ENCODE assay signal across 18 cellular contexts in genomic region chr4:2927696-2928075, GRCh38. TPM values are rescaled to one million over a fixed set of nuclear protein-coding genes. Genes with fewer than 3 reads are reported as not detected.
DNase-seq lines count a peak whose midpoint lies in the region; TF ChIP-seq lines count a peak whose summit lies in the region.
"Had no signal": no experiment of that assay in that cellular context is flagged by ENCODE, and none has a peak within 500 bp of the region (broad histone marks: within the 10 kb centered on the region; RNA-seq: fewer than 3 reads in every experiment).

No MANE protein-coding gene starts in this region.

- H3K27ac ChIP-seq in coronary artery = no peak overlapping the region
- H3K27ac ChIP-seq in neutrophil = peak overlapping the region; percentile 54
- H3K27ac ChIP-seq: BLaER1, cardiac muscle cell, esophagus squamous epithelium, left ventricle myocardium inferior, parathyroid adenoma had no signal

- TF ChIP-seq CTCF in HFFc6 (IDR thresholded peaks at IDR 0.05) (no peak), coronary artery (IDR thresholded peaks at IDR 0.05) (no peak), neutrophil (IDR thresholded peaks at IDR 0.05) (no peak)

- no peak overlapping the region for H3K4me3 Mint-ChIP-seq in activated CD4-positive, alpha-beta T cell treated with anti-CD3 and anti-CD28 coated beads, Interleukin-2, amount 10 ng/mL, durations not matched to agents 24 days and 14 days
- H3K4me3 Mint-ChIP-seq in HFFc6 = no peak overlapping the region
- H3K4me3 Mint-ChIP-seq: T-cell had no signal

- intact Hi-C loops in activated CD4-positive, alpha-beta T cell treated with anti-CD3 and anti-CD28 coated beads, Interleukin-2, amount 10 ng/mL, durations not matched to agents 24 days and 14 days (cut with micrococcal nuclease) = no loop called here

- H3K4me1 ChIP-seq in neutrophil (ENCODE audit: control insufficient read depth in 1 of 2, insufficient read depth in 1 of 2, low read depth in 1 of 2, low read length in 1 of 2) = peaks cover 24 to 27% of the 10 kb centered on the region in 2 experiments
- H3K4me1 ChIP-seq: parathyroid adenoma had no signal

- H3K36me3 ChIP-seq in neutrophil = peaks cover 87% of the 10 kb centered on the region

- no peaks in the 10 kb centered on the region for H3K27me3 Mint-ChIP-seq in activated CD4-positive, alpha-beta T cell treated with anti-CD3 and anti-CD28 coated beads, Interleukin-2, amount 10 ng/mL, durations not matched to agents 24 days and 14 days
- no peaks in the 10 kb centered on the region; the same call in 1 of the 2 replicates for H3K27me3 Mint-ChIP-seq in HFFc6 (ENCODE audit: insufficient read depth)
- H3K27me3 Mint-ChIP-seq: T-cell had no signal

- H3K9me3 ChIP-seq in neutrophil = no peaks in the 10 kb centered on the region
- H3K9me3 ChIP-seq: BLaER1, esophagus squamous epithelium, left ventricle myocardium inferior had no signal

- peaks cover 45% of the 10 kb centered on the region for H3K36me3 Mint-ChIP-seq in activated CD4-positive, alpha-beta T cell treated with anti-CD3 and anti-CD28 coated beads, Interleukin-2, amount 10 ng/mL, durations not matched to agents 24 days and 14 days (ENCODE audit: low read depth)
- peaks cover 23% of the 10 kb centered on the region; the same call in 1 of the 2 replicates for H3K36me3 Mint-ChIP-seq in HFFc6 (ENCODE audit: low read depth)

- peaks cover 14% of the 10 kb centered on the region for H3K4me1 Mint-ChIP-seq in activated CD4-positive, alpha-beta T cell treated with anti-CD3 and anti-CD28 coated beads, Interleukin-2, amount 10 ng/mL, durations not matched to agents 24 days and 14 days
- no peaks in the 10 kb centered on the region for H3K4me1 Mint-ChIP-seq in HFFc6 (ENCODE audit: low read depth)

- H3K27ac Mint-ChIP-seq in activated CD4-positive, alpha-beta T cell treated with anti-CD3 and anti-CD28 coated beads, Interleukin-2, amount 10 ng/mL, durations not matched to agents 24 days and 14 days = peak overlapping the region; percentile 38
- H3K27ac Mint-ChIP-seq in HFFc6 = peak overlapping the region; percentile 20; the same call in 1 of the 2 replicates

- no peaks in the 10 kb centered on the region for H3K27me3 ChIP-seq in neutrophil
- H3K27me3 ChIP-seq: BLaER1, cardiac muscle cell, esophagus squamous epithelium had no signal

- H3K4me3 ChIP-seq in coronary artery = no peak overlapping the region
- no peak overlapping the region for H3K4me3 ChIP-seq in neutrophil (ENCODE audit: low read depth in 1 of 2, low read length in 1 of 2)
- H3K4me3 ChIP-seq: BLaER1, cardiac muscle cell, esophagus squamous epithelium, left ventricle myocardium inferior, skin epidermis had no signal

- no peaks in the 10 kb centered on the region for H3K9me3 Mint-ChIP-seq in activated CD4-positive, alpha-beta T cell treated with anti-CD3 and anti-CD28 coated beads, Interleukin-2, amount 10 ng/mL, durations not matched to agents 24 days and 14 days
- H3K9me3 Mint-ChIP-seq in HFFc6 = no peaks in the 10 kb centered on the region
- H3K9me3 Mint-ChIP-seq: T-cell had no signal

- DNase-seq in activated CD4-positive, alpha-beta T cell treated with anti-CD3 and anti-CD28 coated beads, Interleukin-2, amount 10 ng/mL, durations not matched to agents 24 days and 14 days = no peak
- no peak for DNase-seq in activated CD4-positive, alpha-beta T cell treated with anti-CD3 and anti-CD28 coated beads, Interleukin-2, amount 50 U/mL, for 4 hours
- no peak for DNase-seq in HFFc6
- peak; percentile 52 for DNase-seq in coronary artery (ENCODE audit: low spot score)
- no peak for DNase-seq in NCI-H1105 treated with DMSO at 0.1 percent for 48 hours (lab: John Stamatoyannopoulos, UW)
- no peak for DNase-seq in NCI-H1105 (lab: John Stamatoyannopoulos, UW)
- no peak for DNase-seq in NCI-H1092 treated with DMSO at 0.1 percent for 48 hours (lab: John Stamatoyannopoulos, UW)
- DNase-seq: esophagus squamous epithelium; left ventricle myocardium inferior; MV-4-11; NCI-H2081; stimulated activated CD4-positive, alpha-beta T cell treated with anti-CD3 and anti-CD28 coated beads, Interleukin-4, amount 100 ng/mL, for 1 hour; T-cell had no signal

RNA-seq across cellular contexts. Expression of gene NOP14, which starts 35.5 kb away (rescaled TPM):
- 132 and 141 TPM in 2 replicates for total RNA-seq in activated CD4-positive, alpha-beta T cell treated with anti-CD3 and anti-CD28 coated beads, Interleukin-2, amount 10 ng/mL, durations not matched to agents 24 days and 14 days
- total RNA-seq in HFFc6 (2021; fragmentation: NEBNext Ultra II Directional; extraction: Animal tissue kit (Norgen Biotek cat#: 25700)) = 10 to 100 TPM; 34.8 to 39.4 (median 37.0) TPM

RNA-seq across cellular contexts. Expression of gene GRK4, which starts 35.7 kb away (rescaled TPM):
- 4.6 and 5.3 TPM in 2 replicates for total RNA-seq in activated CD4-positive, alpha-beta T cell treated with anti-CD3 and anti-CD28 coated beads, Interleukin-2, amount 10 ng/mL, durations not matched to agents 24 days and 14 days
- total RNA-seq in HFFc6 (2021; fragmentation: NEBNext Ultra II Directional; extraction: Animal tissue kit (Norgen Biotek cat#: 25700)) = 1 to 10 TPM; 5.1 to 8.1 (median 6.7) TPM
